ENCODE assay signal across 1 cellular context in genomic region chr19:7652061-7652641, GRCh38.
A peak's percentile ranks its signal among the peaks of the same experiment; 100 is the strongest.
TF ChIP-seq lines count a peak whose summit lies in the region.

No MANE protein-coding gene starts in this region.

TF ChIP-seq in HEK293, 187 proteins besides CTCF, POLR2A, EP300 and RAD21 (continued from another document and continues in another):
- TF ChIP-seq, protein P1, sequence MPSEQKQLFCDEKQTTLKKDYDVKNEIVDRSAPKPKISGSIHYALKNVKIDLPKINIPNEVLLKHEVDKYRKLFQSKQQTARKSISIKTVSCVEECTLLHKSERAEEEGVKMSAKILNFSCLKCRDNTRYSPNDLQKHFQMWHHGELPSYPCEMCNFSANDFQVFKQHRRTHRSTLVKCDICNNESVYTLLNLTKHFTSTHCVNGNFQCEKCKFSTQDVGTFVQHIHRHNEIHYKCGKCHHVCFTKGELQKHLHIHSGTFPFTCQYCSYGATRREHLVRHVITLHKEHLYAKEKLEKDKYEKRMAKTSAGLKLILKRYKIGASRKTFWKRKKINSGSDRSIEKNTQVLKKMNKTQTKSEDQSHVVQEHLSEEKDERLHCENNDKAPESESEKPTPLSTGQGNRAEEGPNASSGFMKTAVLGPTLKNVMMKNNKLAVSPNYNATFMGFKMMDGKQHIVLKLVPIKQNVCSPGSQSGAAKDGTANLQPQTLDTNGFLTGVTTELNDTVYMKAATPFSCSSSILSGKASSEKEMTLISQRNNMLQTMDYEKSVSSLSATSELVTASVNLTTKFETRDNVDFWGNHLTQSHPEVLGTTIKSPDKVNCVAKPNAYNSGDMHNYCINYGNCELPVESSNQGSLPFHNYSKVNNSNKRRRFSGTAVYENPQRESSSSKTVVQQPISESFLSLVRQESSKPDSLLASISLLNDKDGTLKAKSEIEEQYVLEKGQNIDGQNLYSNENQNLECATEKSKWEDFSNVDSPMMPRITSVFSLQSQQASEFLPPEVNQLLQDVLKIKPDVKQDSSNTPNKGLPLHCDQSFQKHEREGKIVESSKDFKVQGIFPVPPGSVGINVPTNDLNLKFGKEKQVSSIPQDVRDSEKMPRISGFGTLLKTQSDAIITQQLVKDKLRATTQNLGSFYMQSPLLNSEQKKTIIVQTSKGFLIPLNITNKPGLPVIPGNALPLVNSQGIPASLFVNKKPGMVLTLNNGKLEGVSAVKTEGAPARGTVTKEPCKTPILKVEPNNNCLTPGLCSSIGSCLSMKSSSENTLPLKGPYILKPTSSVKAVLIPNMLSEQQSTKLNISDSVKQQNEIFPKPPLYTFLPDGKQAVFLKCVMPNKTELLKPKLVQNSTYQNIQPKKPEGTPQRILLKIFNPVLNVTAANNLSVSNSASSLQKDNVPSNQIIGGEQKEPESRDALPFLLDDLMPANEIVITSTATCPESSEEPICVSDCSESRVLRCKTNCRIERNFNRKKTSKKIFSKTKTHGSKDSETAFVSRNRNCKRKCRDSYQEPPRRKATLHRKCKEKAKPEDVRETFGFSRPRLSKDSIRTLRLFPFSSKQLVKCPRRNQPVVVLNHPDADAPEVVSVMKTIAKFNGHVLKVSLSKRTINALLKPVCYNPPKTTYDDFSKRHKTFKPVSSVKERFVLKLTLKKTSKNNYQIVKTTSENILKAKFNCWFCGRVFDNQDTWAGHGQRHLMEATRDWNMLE (tag by site-specific recombination; conservative IDR thresholded peaks at IDR 0.05; ENCODE audit: low read depth) = no peak
- no peak for TF ChIP-seq SETDB1 (IDR thresholded peaks at IDR 0.05; ENCODE audit: insufficient read length, low read length)
- TF ChIP-seq ZNF639 (tag by site-specific recombination; IDR thresholded peaks at IDR 0.05) = peak; percentile 67; the same call in 1 of the 2 replicates
- no peak for TF ChIP-seq ZNF155 (tag by site-specific recombination; IDR thresholded peaks at IDR 0.05)
- TF ChIP-seq, protein P2, sequence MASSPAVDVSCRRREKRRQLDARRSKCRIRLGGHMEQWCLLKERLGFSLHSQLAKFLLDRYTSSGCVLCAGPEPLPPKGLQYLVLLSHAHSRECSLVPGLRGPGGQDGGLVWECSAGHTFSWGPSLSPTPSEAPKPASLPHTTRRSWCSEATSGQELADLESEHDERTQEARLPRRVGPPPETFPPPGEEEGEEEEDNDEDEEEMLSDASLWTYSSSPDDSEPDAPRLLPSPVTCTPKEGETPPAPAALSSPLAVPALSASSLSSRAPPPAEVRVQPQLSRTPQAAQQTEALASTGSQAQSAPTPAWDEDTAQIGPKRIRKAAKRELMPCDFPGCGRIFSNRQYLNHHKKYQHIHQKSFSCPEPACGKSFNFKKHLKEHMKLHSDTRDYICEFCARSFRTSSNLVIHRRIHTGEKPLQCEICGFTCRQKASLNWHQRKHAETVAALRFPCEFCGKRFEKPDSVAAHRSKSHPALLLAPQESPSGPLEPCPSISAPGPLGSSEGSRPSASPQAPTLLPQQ (tag by site-specific recombination; IDR thresholded peaks at IDR 0.05) = peak; percentile 66; the same call in 1 of the 2 replicates
- peak; percentile 62; the same call in 1 of the 2 replicates for TF ChIP-seq ZBTB48 (tag by site-specific recombination; IDR thresholded peaks at IDR 0.05)
- peak; percentile 67 for TF ChIP-seq ZNF366 (tag by site-specific recombination; conservative IDR thresholded peaks at IDR 0.05)
- TF ChIP-seq ZNF157 (tag by site-specific recombination; IDR thresholded peaks at IDR 0.05) = no peak
- peak; percentile 84 for TF ChIP-seq ZNF660 (tag by site-specific recombination; IDR thresholded peaks at IDR 0.05)
- TF ChIP-seq ZNF214 (tag by site-specific recombination; IDR thresholded peaks at IDR 0.05; ENCODE audit: borderline replicate concordance) = no peak
- peak; percentile 49; the same call in 1 of the 2 replicates for TF ChIP-seq ZNF394 (tag by site-specific recombination; IDR thresholded peaks at IDR 0.05; ENCODE audit: borderline replicate concordance)
- TF ChIP-seq ZNF426 (tag by site-specific recombination; IDR thresholded peaks at IDR 0.05) = no peak
- no peak for TF ChIP-seq ZNF223 (tag by site-specific recombination; IDR thresholded peaks at IDR 0.05)
- no peak for TF ChIP-seq ZNF19 (tag by site-specific recombination; IDR thresholded peaks at IDR 0.05; ENCODE audit: low read depth)
- peak; percentile 87 for TF ChIP-seq ZNF335 (tag by site-specific recombination; conservative IDR thresholded peaks at IDR 0.05)
- no peak for TF ChIP-seq ZNF768 (tag by site-specific recombination; IDR thresholded peaks at IDR 0.05)
- TF ChIP-seq, protein P3, sequence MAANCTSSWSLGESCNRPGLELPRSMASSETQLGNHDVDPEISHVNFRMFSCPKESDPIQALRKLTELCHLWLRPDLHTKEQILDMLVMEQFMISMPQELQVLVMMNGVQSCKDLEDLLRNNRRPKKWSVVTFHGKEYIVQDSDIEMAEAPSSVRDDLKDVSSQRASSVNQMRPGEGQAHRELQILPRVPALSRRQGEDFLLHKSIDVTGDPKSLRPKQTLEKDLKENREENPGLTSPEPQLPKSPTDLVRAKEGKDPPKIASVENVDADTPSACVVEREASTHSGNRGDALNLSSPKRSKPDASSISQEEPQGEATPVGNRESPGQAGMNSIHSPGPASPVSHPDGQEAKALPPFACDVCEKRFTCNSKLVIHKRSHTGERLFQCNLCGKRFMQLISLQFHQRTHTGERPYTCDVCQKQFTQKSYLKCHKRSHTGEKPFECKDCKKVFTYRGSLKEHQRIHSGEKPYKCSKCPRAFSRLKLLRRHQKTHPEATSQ (tag by site-specific recombination; IDR thresholded peaks at IDR 0.05) = no peak
- TF ChIP-seq PRDM10 (tag by site-specific recombination; IDR thresholded peaks at IDR 0.05) = peak; percentile 54; the same call in 1 of the 2 replicates
- no peak for TF ChIP-seq ZSCAN23 (tag by site-specific recombination; IDR thresholded peaks at IDR 0.05)
- TF ChIP-seq, protein P4, sequence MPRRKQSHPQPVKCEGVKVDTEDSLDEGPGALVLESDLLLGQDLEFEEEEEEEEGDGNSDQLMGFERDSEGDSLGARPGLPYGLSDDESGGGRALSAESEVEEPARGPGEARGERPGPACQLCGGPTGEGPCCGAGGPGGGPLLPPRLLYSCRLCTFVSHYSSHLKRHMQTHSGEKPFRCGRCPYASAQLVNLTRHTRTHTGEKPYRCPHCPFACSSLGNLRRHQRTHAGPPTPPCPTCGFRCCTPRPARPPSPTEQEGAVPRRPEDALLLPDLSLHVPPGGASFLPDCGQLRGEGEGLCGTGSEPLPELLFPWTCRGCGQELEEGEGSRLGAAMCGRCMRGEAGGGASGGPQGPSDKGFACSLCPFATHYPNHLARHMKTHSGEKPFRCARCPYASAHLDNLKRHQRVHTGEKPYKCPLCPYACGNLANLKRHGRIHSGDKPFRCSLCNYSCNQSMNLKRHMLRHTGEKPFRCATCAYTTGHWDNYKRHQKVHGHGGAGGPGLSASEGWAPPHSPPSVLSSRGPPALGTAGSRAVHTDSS (tag by site-specific recombination; IDR thresholded peaks at IDR 0.05) = no peak
- TF ChIP-seq MEIS1 (CRISPR knock-in tag; IDR thresholded peaks at IDR 0.05; ENCODE audit: borderline replicate concordance) = no peak
- peak; percentile 40; the same call in 1 of the 2 replicates for TF ChIP-seq ZIC2 (tag by site-specific recombination; IDR thresholded peaks at IDR 0.05)
- peak; percentile 29; the same call in 1 of the 2 replicates for TF ChIP-seq PRDM4 (tag by site-specific recombination; IDR thresholded peaks at IDR 0.05)
- TF ChIP-seq, protein P5, sequence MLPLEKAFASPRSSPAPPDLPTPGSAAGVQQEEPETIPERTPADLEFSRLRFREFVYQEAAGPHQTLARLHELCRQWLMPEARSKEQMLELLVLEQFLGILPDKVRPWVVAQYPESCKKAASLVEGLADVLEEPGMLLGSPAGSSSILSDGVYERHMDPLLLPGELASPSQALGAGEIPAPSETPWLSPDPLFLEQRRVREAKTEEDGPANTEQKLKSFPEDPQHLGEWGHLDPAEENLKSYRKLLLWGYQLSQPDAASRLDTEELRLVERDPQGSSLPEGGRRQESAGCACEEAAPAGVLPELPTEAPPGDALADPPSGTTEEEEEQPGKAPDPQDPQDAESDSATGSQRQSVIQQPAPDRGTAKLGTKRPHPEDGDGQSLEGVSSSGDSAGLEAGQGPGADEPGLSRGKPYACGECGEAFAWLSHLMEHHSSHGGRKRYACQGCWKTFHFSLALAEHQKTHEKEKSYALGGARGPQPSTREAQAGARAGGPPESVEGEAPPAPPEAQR (tag by site-specific recombination; IDR thresholded peaks at IDR 0.05) = peak; percentile 50; the same call in 1 of the 2 replicates
- peak; percentile 38; the same call in 1 of the 2 replicates for TF ChIP-seq ZBTB8A (tag by site-specific recombination; IDR thresholded peaks at IDR 0.05)
- TF ChIP-seq ZNF585B (tag by site-specific recombination; IDR thresholded peaks at IDR 0.05) = no peak
- peak; percentile 75 for TF ChIP-seq ZNF629 (tag by site-specific recombination; IDR thresholded peaks at IDR 0.05)
- no peak for TF ChIP-seq ZNF837 (tag by site-specific recombination; IDR thresholded peaks at IDR 0.05)
- peak; percentile 77 for TF ChIP-seq ZFHX2 (tag by site-specific recombination; conservative IDR thresholded peaks at IDR 0.05)
- 0 out of 2 replicates have a peak, but pooled peaks have one; percentile 35 for TF ChIP-seq TRIM28 (IDR thresholded peaks at IDR 0.05; ENCODE audit: borderline replicate concordance, low read length)
- TF ChIP-seq ZXDB (tag by site-specific recombination; IDR thresholded peaks at IDR 0.05) = peak; percentile 55; the same call in 1 of the 2 replicates
- TF ChIP-seq ZNF10 (tag by site-specific recombination; IDR thresholded peaks at IDR 0.05) = 0 out of 2 replicates have a peak, but pooled peaks have one; percentile 30
- no peak for TF ChIP-seq ZNF221 (tag by site-specific recombination; IDR thresholded peaks at IDR 0.05; ENCODE audit: borderline replicate concordance)
- TF ChIP-seq ZNF302 (tag by site-specific recombination; IDR thresholded peaks at IDR 0.05; ENCODE audit: low read depth) = no peak
- no peak for TF ChIP-seq ZNF670 (tag by site-specific recombination; IDR thresholded peaks at IDR 0.05; ENCODE audit: low read depth)
- TF ChIP-seq ZNF2 (tag by site-specific recombination; IDR thresholded peaks at IDR 0.05) = peak; percentile 90; the same call in 1 of the 2 replicates
- no peak for TF ChIP-seq ZNF776 (tag by site-specific recombination; IDR thresholded peaks at IDR 0.05; ENCODE audit: borderline replicate concordance)
- TF ChIP-seq, protein P6, sequence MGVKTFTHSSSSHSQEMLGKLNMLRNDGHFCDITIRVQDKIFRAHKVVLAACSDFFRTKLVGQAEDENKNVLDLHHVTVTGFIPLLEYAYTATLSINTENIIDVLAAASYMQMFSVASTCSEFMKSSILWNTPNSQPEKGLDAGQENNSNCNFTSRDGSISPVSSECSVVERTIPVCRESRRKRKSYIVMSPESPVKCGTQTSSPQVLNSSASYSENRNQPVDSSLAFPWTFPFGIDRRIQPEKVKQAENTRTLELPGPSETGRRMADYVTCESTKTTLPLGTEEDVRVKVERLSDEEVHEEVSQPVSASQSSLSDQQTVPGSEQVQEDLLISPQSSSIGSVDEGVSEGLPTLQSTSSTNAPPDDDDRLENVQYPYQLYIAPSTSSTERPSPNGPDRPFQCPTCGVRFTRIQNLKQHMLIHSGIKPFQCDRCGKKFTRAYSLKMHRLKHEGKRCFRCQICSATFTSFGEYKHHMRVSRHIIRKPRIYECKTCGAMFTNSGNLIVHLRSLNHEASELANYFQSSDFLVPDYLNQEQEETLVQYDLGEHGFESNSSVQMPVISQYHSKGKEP (tag by site-specific recombination; IDR thresholded peaks at IDR 0.05) = no peak
- TF ChIP-seq ZNF341 (tag by site-specific recombination; IDR thresholded peaks at IDR 0.05; ENCODE audit: low read depth) = no peak
- TF ChIP-seq ZNF175 (tag by site-specific recombination; IDR thresholded peaks at IDR 0.05) = no peak
- no peak for TF ChIP-seq ZNF830 (tag by site-specific recombination; IDR thresholded peaks at IDR 0.05; ENCODE audit: low read depth)
